30 cellular contexts compared by ENCODE assay signal in the genomic region with DNA sequence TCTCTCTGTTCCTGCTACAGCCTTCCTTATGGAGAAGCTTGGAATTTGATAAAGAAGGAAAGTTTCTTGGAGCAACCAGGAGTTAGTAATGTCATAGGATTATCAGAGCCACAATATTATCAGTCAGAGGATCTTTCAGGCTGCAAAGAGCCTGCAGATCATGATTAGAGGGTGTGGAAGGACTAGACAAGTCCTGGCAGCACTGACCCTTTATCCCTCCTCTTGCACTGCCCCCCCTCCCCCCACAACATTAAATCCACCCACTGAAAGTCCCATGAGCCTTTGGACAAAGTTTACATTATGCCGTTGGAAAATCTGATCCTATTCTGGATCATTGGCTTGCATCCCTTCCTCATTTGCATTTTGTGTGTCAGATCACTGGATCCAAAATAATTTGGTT. TPM values are rescaled to one million over a fixed set of nuclear protein-coding genes. Genes with fewer than 3 reads are reported as not detected.
A peak's percentile ranks its signal among the peaks of the same experiment; 100 is the strongest.
DNase-seq lines count a peak whose midpoint lies in the region; ATAC-seq and TF ChIP-seq lines count a peak whose summit lies in the region.
"Had no signal": no experiment of that assay in that cellular context is flagged by ENCODE, and none has a peak within 500 bp of the region (broad histone marks: within the 10 kb centered on the region; RNA-seq: fewer than 3 reads in every experiment).

No MANE protein-coding gene starts in this region.

- peaks cover 2% of the 10 kb centered on the region for H3K9me3 Mint-ChIP-seq in nephron
- peaks cover 3% of the 10 kb centered on the region for H3K9me3 Mint-ChIP-seq in activated CD4-positive, alpha-beta T cell treated with anti-CD3 and anti-CD28 coated beads, Interleukin-2, amount 10 ng/mL, durations not matched to agents 7 days and 5 days
- H3K9me3 Mint-ChIP-seq: natural killer cell treated with Interleukin-12 subunit alpha and Interleukin-12 subunit beta and Interleukin-15 and Interleukin-18, amount 100 ng/mL, for 72 hours had no signal

- peaks cover 4% of the 10 kb centered on the region for H3K27me3 Mint-ChIP-seq in nephron (ENCODE audit: low read depth)
- H3K27me3 Mint-ChIP-seq in activated CD4-positive, alpha-beta T cell treated with anti-CD3 and anti-CD28 coated beads, Interleukin-2, amount 10 ng/mL, durations not matched to agents 7 days and 5 days = peaks cover 4% of the 10 kb centered on the region
- H3K27me3 Mint-ChIP-seq: CD4-positive, alpha-beta T cell; stimulated activated naive CD8-positive, alpha-beta T cell treated with anti-CD3 and anti-CD28 coated beads, Interleukin-15, Interleukin-2, amounts not matched to agents 100 ng/mL and 50 ng/mL, for 24 hours had no signal

- peak overlapping the region; percentile 87 for H2AFZ ChIP-seq in ACC112 (ENCODE audit: low read length, unreplicated experiment)

- ATAC-seq in HG02678 (IDR thresholded peaks at IDR 0.05; ENCODE audit: unreplicated experiment) = no peak
- ATAC-seq: activated CD8-positive, alpha-beta memory T cell treated with anti-CD3 and anti-CD28 coated beads, Interleukin-2, amount 10 ng/mL, durations not matched to agents 7 days and 5 days; activated T-cell treated with anti-CD3 and anti-CD28 coated beads, Interleukin-2, amount 50 U/mL, for 4 hours; lower lobe of right lung; mucosa of descending colon; natural killer cell treated with Interleukin-12 subunit alpha and Interleukin-12 subunit beta and Interleukin-15 and Interleukin-18, amount 100 ng/mL, for 72 hours; WTC11 had no signal

- no peak for TF ChIP-seq POLR2A in esophagus muscularis mucosa (IDR thresholded peaks at IDR 0.05; ENCODE audit: low read depth)

- H3K4me1 Mint-ChIP-seq in nephron = peaks cover 22% of the 10 kb centered on the region
- no peaks in the 10 kb centered on the region for H3K4me1 Mint-ChIP-seq in activated CD4-positive, alpha-beta T cell treated with anti-CD3 and anti-CD28 coated beads, Interleukin-2, amount 10 ng/mL, durations not matched to agents 7 days and 5 days
- H3K4me1 Mint-ChIP-seq: activated CD8-positive, alpha-beta memory T cell treated with anti-CD3 and anti-CD28 coated beads, Interleukin-2, amount 10 ng/mL, durations not matched to agents 7 days and 5 days had no signal

- 8% methylated on average over 1 of the region's 1 CpG for WGBS in esophagus muscularis mucosa

- no peak for TF ChIP-seq EP300 in esophagus muscularis mucosa (IDR thresholded peaks at IDR 0.05)

- H3K4me3 Mint-ChIP-seq in nephron = no peak overlapping the region
- H3K4me3 Mint-ChIP-seq in activated CD4-positive, alpha-beta T cell treated with anti-CD3 and anti-CD28 coated beads, Interleukin-2, amount 10 ng/mL, durations not matched to agents 7 days and 5 days = no peak overlapping the region
- H3K4me3 Mint-ChIP-seq: activated CD8-positive, alpha-beta memory T cell treated with anti-CD3 and anti-CD28 coated beads, Interleukin-2, amount 10 ng/mL, durations not matched to agents 7 days and 5 days; activated T-cell treated with anti-CD3 and anti-CD28 coated beads, Interleukin-2, amount 50 U/mL, for 4 hours; CD4-positive, alpha-beta T cell; endodermal cell; natural killer cell treated with Interleukin-12 subunit alpha and Interleukin-12 subunit beta and Interleukin-15 and Interleukin-18, amount 100 ng/mL, for 72 hours; stimulated activated naive CD8-positive, alpha-beta T cell treated with anti-CD3 and anti-CD28 coated beads, Interleukin-15, Interleukin-2, amounts not matched to agents 100 ng/mL and 50 ng/mL, for 24 hours; WTC11 had no signal

- H3K27ac Mint-ChIP-seq in nephron = peak overlapping the region; percentile 37 to 75 (median 63)
- H3K27ac Mint-ChIP-seq in activated CD4-positive, alpha-beta T cell treated with anti-CD3 and anti-CD28 coated beads, Interleukin-2, amount 10 ng/mL, durations not matched to agents 7 days and 5 days = no peak overlapping the region
- H3K27ac Mint-ChIP-seq: activated CD8-positive, alpha-beta memory T cell treated with anti-CD3 and anti-CD28 coated beads, Interleukin-2, amount 10 ng/mL, durations not matched to agents 7 days and 5 days; CD4-positive, alpha-beta T cell; endodermal cell; natural killer cell treated with Interleukin-12 subunit alpha and Interleukin-12 subunit beta and Interleukin-15 and Interleukin-18, amount 100 ng/mL, for 72 hours; stimulated activated naive CD8-positive, alpha-beta T cell treated with anti-CD3 and anti-CD28 coated beads, Interleukin-15, Interleukin-2, amounts not matched to agents 100 ng/mL and 50 ng/mL, for 24 hours; WTC11 had no signal

- H3K36me3 ChIP-seq in ACC112 (ENCODE audit: insufficient read depth, low read length) (no peaks in the 10 kb centered on the region), MG63 (no peaks in the 10 kb centered on the region), esophagus muscularis mucosa (no peaks in the 10 kb centered on the region)
- H3K36me3 ChIP-seq: lower lobe of right lung, SJCRH30 had no signal

- H3K79me2 ChIP-seq in ACC112 (ENCODE audit: control insufficient read depth, insufficient read depth, low read length, unreplicated experiment) = no peaks in the 10 kb centered on the region

- H3K27ac ChIP-seq in ACC112 (ENCODE audit: low read depth, low read length) (no peak overlapping the region), esophagus muscularis mucosa (replicated peaks in 1 of 4) (peak overlapping the region; percentile 78 to 89 (median 82))
- H3K27ac ChIP-seq: lower lobe of right lung, SJCRH30 had no signal

- no peak for TF ChIP-seq CTCF in esophagus muscularis mucosa (IDR thresholded peaks at IDR 0.05)
- TF ChIP-seq CTCF in nephron (IDR thresholded peaks at IDR 0.05; ENCODE audit: unreplicated experiment in 3 of 3) = no peak

- H3K36me3 Mint-ChIP-seq in nephron (ENCODE audit: low read depth) = no peaks in the 10 kb centered on the region
- H3K36me3 Mint-ChIP-seq in activated CD4-positive, alpha-beta T cell treated with anti-CD3 and anti-CD28 coated beads, Interleukin-2, amount 10 ng/mL, durations not matched to agents 7 days and 5 days (ENCODE audit: low read depth) = peaks cover 2% of the 10 kb centered on the region
- H3K36me3 Mint-ChIP-seq: activated CD8-positive, alpha-beta memory T cell treated with anti-CD3 and anti-CD28 coated beads, Interleukin-2, amount 10 ng/mL, durations not matched to agents 7 days and 5 days had no signal

- H3K4me3 ChIP-seq in ACC112 (ENCODE audit: low read depth, low read length) (no peak overlapping the region), MG63 (no peak overlapping the region), esophagus muscularis mucosa (no peak overlapping the region)
- H3K4me3 ChIP-seq: lower lobe of right lung, mucosa of descending colon, SJCRH30 had no signal

- POLR2A ChIA-PET in activated CD4-positive, alpha-beta T cell treated with anti-CD3 and anti-CD28 coated beads, Interleukin-2, amount 10 ng/mL, durations not matched to agents 7 days and 5 days (lab: Charles Lee) = no interaction called here

- H3K27me3 ChIP-seq in ACC112 (ENCODE audit: insufficient read depth, low read length) = no peaks in the 10 kb centered on the region
- no peaks in the 10 kb centered on the region for H3K27me3 ChIP-seq in MG63
- no peaks in the 10 kb centered on the region for H3K27me3 ChIP-seq in esophagus muscularis mucosa
- H3K27me3 ChIP-seq: SJCRH30 had no signal

- intact Hi-C loops in esophagus muscularis mucosa (cut with DNase I) = no loop called here

- DNase-seq in MG63 (peak; percentile 9), esophagus muscularis mucosa (ENCODE audit: extremely low spot score) (no peak), dermis blood vessel endothelial cell (no peak)
- no peak for DNase-seq in activated CD4-positive, alpha-beta T cell treated with anti-CD3 and anti-CD28 coated beads, Interleukin-2, amount 10 ng/mL, durations not matched to agents 7 days and 5 days
- no peak for DNase-seq in activated CD4-positive, alpha-beta T cell treated with anti-CD3 and anti-CD28 coated beads for 48 hours
- DNase-seq: activated CD4-positive, alpha-beta T cell treated with anti-CD3 and anti-CD28 coated beads, Interleukin-2, amount 50 U/mL, for 1 hour; activated CD8-positive, alpha-beta memory T cell treated with anti-CD3 and anti-CD28 coated beads, Interleukin-2, amount 10 ng/mL, durations not matched to agents 7 days and 5 days; activated gamma-delta T cell; activated T-cell treated with anti-CD3 and anti-CD28 coated beads, Interleukin-2, amount 50 U/mL, for 4 hours; CD4-positive, alpha-beta T cell; central memory CD4-positive, alpha-beta T cell; cortex of kidney; endodermal cell; foreskin melanocyte; Kasumi-1; lower lobe of right lung; mucosa of descending colon; MV-4-11; NCI-H1436; NCI-H2081; stimulated activated CD4-positive, alpha-beta T cell treated with anti-CD3 and anti-CD28 coated beads, Interleukin-2, amount 100 ng/mL, for 24 hours; stimulated activated CD8-positive, alpha-beta memory T cell treated with anti-CD3 and anti-CD28 coated beads, Interleukin-4, amount 100 ng/mL, for 48 hours; T1000 had no signal

- CTCF ChIA-PET in activated CD4-positive, alpha-beta T cell treated with anti-CD3 and anti-CD28 coated beads, Interleukin-2, amount 10 ng/mL, durations not matched to agents 7 days and 5 days (lab: Charles Lee) = interaction anchor here (0.7 to 1.2 kb wide), 2 partner anchors 19 to 33 kb away, joined by 3 read pairs; no protein-coding TSS in a partner anchor

- H3K9me3 ChIP-seq in MG63 = no peaks in the 10 kb centered on the region
- H3K9me3 ChIP-seq in esophagus muscularis mucosa = peaks cover 0 to under 1% (median 0%) of the 10 kb centered on the region in 4 donors
- H3K9me3 ChIP-seq: lower lobe of right lung, SJCRH30 had no signal

- H3K4me1 ChIP-seq in ACC112 (ENCODE audit: control insufficient read depth, insufficient read depth, low read length, unreplicated experiment) = peaks cover 6% of the 10 kb centered on the region
- H3K4me1 ChIP-seq in esophagus muscularis mucosa = peaks cover 0 to 39% (median 26%) of the 10 kb centered on the region in 4 donors
- H3K4me1 ChIP-seq: lower lobe of right lung, SJCRH30 had no signal

RNA-seq across cellular contexts. Expression of gene IMPA2, which starts 18.7 kb away (rescaled TPM):
- total RNA-seq in MG63 (2014; rRNA removed; shearing (Covaris generic); ENCODE audit: low replicate concordance) = 70.0 and 90.8 TPM in 2 replicates
- 100 to 1,000 TPM in 3 of 4 donors, 10 to 100 TPM in 1; 90.1 to 317 (median 165) TPM for total RNA-seq in esophagus muscularis mucosa
- total RNA-seq in activated CD4-positive, alpha-beta T cell treated with anti-CD3 and anti-CD28 coated beads, Interleukin-2, amount 10 ng/mL, durations not matched to agents 7 days and 5 days = 10 to 100 TPM; 18.6 to 20.4 TPM
- 7.5 and 14.6 TPM in 2 replicates for total RNA-seq in dermis blood vessel endothelial cell

RNA-seq across cellular contexts. Expression of gene MPPE1, which starts 54.5 kb away (rescaled TPM):
- 29.6 and 39.0 TPM in 2 replicates for total RNA-seq in MG63 (2014; rRNA removed; shearing (Covaris generic); ENCODE audit: low replicate concordance)
- total RNA-seq in esophagus muscularis mucosa (10 to 100 TPM; 10.9 to 30.2 (median 24.4) TPM), dermis blood vessel endothelial cell (14.6 and 15.6 TPM in 2 replicates)
- total RNA-seq in activated CD4-positive, alpha-beta T cell treated with anti-CD3 and anti-CD28 coated beads, Interleukin-2, amount 10 ng/mL, durations not matched to agents 7 days and 5 days = 10 to 100 TPM; 60.7 to 64.0 TPM
